In the genomic region with DNA sequence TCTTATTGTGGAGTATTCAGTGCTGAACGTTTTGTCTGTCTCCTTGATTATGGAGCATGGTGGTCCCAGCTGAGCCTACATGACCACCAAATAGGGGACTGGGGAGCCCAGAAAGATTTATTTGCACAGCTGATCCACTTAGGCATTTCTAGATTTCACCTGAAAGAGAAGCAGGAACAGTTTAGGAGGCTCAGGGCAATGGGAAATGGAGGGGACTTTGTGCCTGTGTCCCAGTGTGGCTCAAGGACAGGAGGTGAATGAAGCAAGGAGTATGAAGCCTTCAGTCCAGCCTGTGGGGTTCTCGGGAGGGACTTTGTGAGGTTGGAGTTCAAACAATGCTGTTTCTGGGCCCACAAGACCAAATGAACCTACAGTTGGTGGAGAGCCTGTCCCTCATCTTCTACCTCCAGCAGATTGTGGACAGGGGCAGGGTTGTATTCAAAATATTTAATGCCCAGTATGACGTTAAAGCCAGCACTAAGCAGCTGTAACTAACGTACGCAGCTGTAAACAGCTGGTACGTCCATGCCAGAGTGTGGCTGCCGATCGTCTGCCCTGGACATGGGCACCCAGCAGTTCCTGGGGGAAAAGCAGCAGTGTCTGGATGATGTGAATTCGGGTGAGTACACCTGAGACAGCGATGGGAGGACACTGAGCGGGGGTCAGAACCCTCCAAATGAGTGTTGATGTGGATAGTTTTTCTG, we compare ENCODE assay signal across 26 cellular contexts.
DNase-seq lines count a peak whose midpoint lies in the region; ATAC-seq, FAIRE-seq and TF ChIP-seq lines count a peak whose summit lies in the region.
"Had no signal": no experiment of that assay in that cellular context is flagged by ENCODE, and none has a peak within 500 bp of the region (broad histone marks: within the 10 kb centered on the region; RNA-seq: fewer than 3 reads in every experiment).

No MANE protein-coding gene starts in this region.

- H3K79me1 ChIP-seq in trophoblast cell (ENCODE audit: low read length) = peaks cover 34% of the 10 kb centered on the region

- peak overlapping the region; percentile 5 for H3K18ac ChIP-seq in trophoblast cell (ENCODE audit: low read length)

- FAIRE-seq in HepG2 (lab: Jason Lieb, UNC) = no peak
- FAIRE-seq: A549, GM12878, K562 had no signal

- TF ChIP-seq RAD21 in HepG2 (CRISPR knock-in tag; IDR thresholded peaks at IDR 0.05) = no peak

- CTCF ChIA-PET in HepG2 (lab: Yijun Ruan, JAX; ENCODE audit: low intra/inter-chr PET ratio, low total read pairs) = no interaction called here

- H3K36me3 ChIP-seq in ascending aorta = no peaks in the 10 kb centered on the region
- H3K36me3 ChIP-seq in HepG2 (replicated peaks in 1 of 2; ENCODE audit: control insufficient read depth in 1 of 2, insufficient read depth in 2 of 2, low read length in 2 of 2) = no peaks in the 10 kb centered on the region
- no peaks in the 10 kb centered on the region for H3K36me3 ChIP-seq in trophoblast cell (ENCODE audit: control insufficient read depth in 1 of 2, insufficient read depth in 2 of 2, low read length in 2 of 2)
- H3K36me3 ChIP-seq: BLaER1 treated with 17β-estradiol and CSF1 and Interleukin-3, amounts not matched to agents 10 nM and 100 nM had no signal

- POLR2A ChIA-PET in HepG2 (lab: Yijun Ruan, JAX) = interaction anchor here (1.3 kb wide), 1 partner anchor 24 kb away, joined by 3 read pairs; no protein-coding TSS in a partner anchor

- no TSS peak for BruUV-seq in HepG2 (replicated peaks; lab: Mats Ljungman, UMichigan)

- H4K8ac ChIP-seq in trophoblast cell (ENCODE audit: low read depth, low read length) = no peak overlapping the region

- H4K12ac ChIP-seq in trophoblast cell (ENCODE audit: low read depth, low read length) = no peak overlapping the region

- TF ChIP-seq EP300 in HepG2 (IDR thresholded peaks at IDR 0.05; ENCODE audit: low read depth in 2 of 2, low read length in 2 of 2) (no peak), HepG2 (CRISPR knock-in tag; IDR thresholded peaks at IDR 0.05; ENCODE audit: borderline replicate concordance) (no peak)

- peak overlapping the region; percentile 64 for H2BK12ac ChIP-seq in trophoblast cell (ENCODE audit: low read length)

- no peak overlapping the region for H3K23ac ChIP-seq in trophoblast cell (ENCODE audit: low read length)

- peak overlapping the region; percentile 50 for H2BK120ac ChIP-seq in trophoblast cell (ENCODE audit: insufficient read depth, low read length, poor library complexity)

- H2AFZ ChIP-seq in HepG2 (ENCODE audit: low read length) = peak overlapping the region; percentile 62
- H2AFZ ChIP-seq in trophoblast cell (ENCODE audit: insufficient read depth, low read length, poor library complexity) = no peak overlapping the region
- H2AFZ ChIP-seq: GM23248 had no signal

- H3K9ac ChIP-seq in HepG2 (ENCODE audit: insufficient read depth, low read depth, low read length) (no peak overlapping the region), trophoblast cell (ENCODE audit: low read length) (no peak overlapping the region)
- H3K9ac ChIP-seq: BLaER1 treated with 17β-estradiol and CSF1 and Interleukin-3, amounts not matched to agents 10 nM and 100 nM; GM23248 had no signal

- H3K27ac ChIP-seq in ascending aorta = peak overlapping the region; percentile 53 to 88
- peak overlapping the region; percentile 53 for H3K27ac ChIP-seq in HepG2 (ENCODE audit: extremely low read length, insufficient read depth, low read length)
- H3K27ac ChIP-seq in trophoblast cell (ENCODE audit: low read depth, low read length) = no peak overlapping the region
- H3K27ac ChIP-seq: A549; BLaER1 treated with 17β-estradiol and CSF1 and Interleukin-3, amounts not matched to agents 10 nM and 100 nM; GM23248; RWPE1 had no signal

- WGBS in HepG2 (ENCODE audit: low lambda C conversion rate) = 67% methylated on average over 11 of the region's 11 CpGs
- no CpG with 5 or more reads among the region's 11 CpGs for WGBS in trophoblast cell (ENCODE audit: extremely low coverage, insufficient coverage, insufficient read length)

- no peak overlapping the region for H3K4ac ChIP-seq in trophoblast cell (ENCODE audit: low read depth, low read length)

- peak overlapping the region; percentile 9 for H3K14ac ChIP-seq in trophoblast cell (ENCODE audit: low read length)

- no peaks in the 10 kb centered on the region for H3K79me2 ChIP-seq in HepG2 (ENCODE audit: insufficient read depth, low read length)
- no peaks in the 10 kb centered on the region for H3K79me2 ChIP-seq in trophoblast cell (ENCODE audit: control insufficient read depth, insufficient read depth, low read length, poor library complexity)

- no peak overlapping the region for H2BK5ac ChIP-seq in trophoblast cell (ENCODE audit: low read depth, low read length, poor library complexity)

- intact Hi-C loops in ascending aorta (cut with DNase I) = loop anchor here (5.0 kb wide), 1 partner anchor 699 kb away; the partner anchor contains the start of gene TRIM11
- intact Hi-C loops in HepG2 (cut with micrococcal nuclease; ENCODE audit: unreplicated experiment) = loop anchor here (10.0 kb wide), 1 partner anchor 119 kb away; no protein-coding TSS in a partner anchor

- in situ Hi-C loops in HepG2 (cut with HindIII; ENCODE audit: extremely low pct_ligation_motif_present, low pct_unique_long_range_greater_than_20kb) = no loop called here

- peak overlapping the region; percentile 51 for H2AK5ac ChIP-seq in trophoblast cell (ENCODE audit: low read length)

- no peaks in the 10 kb centered on the region for H4K20me1 ChIP-seq in HepG2 (ENCODE audit: insufficient read depth, low read length)

- peak overlapping the region; percentile 33 for H4K91ac ChIP-seq in trophoblast cell (ENCODE audit: low read depth, low read length)

- TF ChIP-seq POLR2A in HepG2 (IDR thresholded peaks at IDR 0.05; ENCODE audit: insufficient read depth in 1 of 2, low read depth in 2 of 2, low read length in 2 of 2) = no peak

- TF ChIP-seq CTCF in ascending aorta (IDR thresholded peaks at IDR 0.05) (no peak), HepG2 (CRISPR knock-in tag; IDR thresholded peaks at IDR 0.05) (no peak)

- H3K4me2 ChIP-seq in HepG2 (ENCODE audit: low read depth, low read length) (peak overlapping the region; percentile 14; the same call in 1 of the 2 replicates), trophoblast cell (ENCODE audit: low read length) (no peak overlapping the region)
- H3K4me2 ChIP-seq: A549 had no signal

- H3K4me3 ChIP-seq in ascending aorta = no peak overlapping the region
- H3K4me3 ChIP-seq in HepG2 (replicated peaks in 1 of 3; ENCODE audit: insufficient read depth in 1 of 3, low read depth in 2 of 3, low read length in 3 of 3) = no peak overlapping the region
- no peak overlapping the region for H3K4me3 ChIP-seq in trophoblast cell (ENCODE audit: low read depth, low read length)
- H3K4me3 ChIP-seq: A549; BLaER1 treated with 17β-estradiol and CSF1 and Interleukin-3, amounts not matched to agents 10 nM and 100 nM; GM12878; GM23248; K562 had no signal

- ATAC-seq in HepG2 (peak; percentile 26; the same call in 2 of the 3 replicates), HG03520 (IDR thresholded peaks at IDR 0.05; ENCODE audit: unreplicated experiment) (no peak)
- ATAC-seq: A549, GM12878, HCT116, K562, Panc1 had no signal

- H3K4me1 ChIP-seq in ascending aorta (peaks cover 26 to 57% of the 10 kb centered on the region in 2 donors), HepG2 (ENCODE audit: insufficient read depth, low read length) (peaks cover 93% of the 10 kb centered on the region), trophoblast cell (ENCODE audit: control insufficient read depth in 1 of 2, insufficient read depth in 2 of 2, low read length in 2 of 2) (peaks cover 27 to 41% of the 10 kb centered on the region in 2 experiments)
- H3K4me1 ChIP-seq: A549 had no signal

- no peaks in the 10 kb centered on the region for H3K27me3 ChIP-seq in ascending aorta
- H3K27me3 ChIP-seq in HepG2 (ENCODE audit: control insufficient read depth in 1 of 2, insufficient read depth in 2 of 2, low read length in 2 of 2) = no peaks in the 10 kb centered on the region
- H3K27me3 ChIP-seq in trophoblast cell (ENCODE audit: insufficient read depth, low read length) = no peaks in the 10 kb centered on the region

- peak in 1 of 2 donors; percentile 60 for DNase-seq in ascending aorta (ENCODE audit: low spot score in 2 of 2)
- DNase-seq in HepG2 (ENCODE audit: low spot score) = no peak
- DNase-seq in trophoblast cell = no peak
- peak; percentile 35 for DNase-seq in ureter (ENCODE audit: low spot score)
- no peak for DNase-seq in NCI-H774 (lab: John Stamatoyannopoulos, UW)
- no peak for DNase-seq in T-helper 9 cell
- no peak for DNase-seq in stimulated activated naive CD4-positive, alpha-beta T cell (lab: John Stamatoyannopoulos, UW)
- DNase-seq: AML-193; Caco-2; CD4-positive, alpha-beta memory T cell; EL; GDM1; GM23248; NCI-H1694 treated with DMSO at 0.1 percent for 48 hours; NCI-H2081; NCI-H2227 treated with DMSO at 0.1 percent for 48 hours; NCI-H526 treated with DMSO at 0.1 percent for 48 hours; SHP77 had no signal

- H3K9me3 ChIP-seq in ascending aorta = no peaks in the 10 kb centered on the region
- no peaks in the 10 kb centered on the region for H3K9me3 ChIP-seq in HepG2 (ENCODE audit: low read length)
- H3K9me3 ChIP-seq in trophoblast cell (ENCODE audit: insufficient read depth, low read depth, low read length) = no peaks in the 10 kb centered on the region
- H3K9me3 ChIP-seq: A549, Caco-2 had no signal

TF ChIP-seq in HepG2, 621 proteins besides CTCF, POLR2A, EP300 and RAD21 (continues in another document):
- 0 out of 2 replicates have a peak, but pooled peaks have one; percentile 19 for TF ChIP-seq PAXIP1 (CRISPR knock-in tag; conservative IDR thresholded peaks at IDR 0.05)
